29 cellular contexts compared by ENCODE assay signal in the genomic region with DNA sequence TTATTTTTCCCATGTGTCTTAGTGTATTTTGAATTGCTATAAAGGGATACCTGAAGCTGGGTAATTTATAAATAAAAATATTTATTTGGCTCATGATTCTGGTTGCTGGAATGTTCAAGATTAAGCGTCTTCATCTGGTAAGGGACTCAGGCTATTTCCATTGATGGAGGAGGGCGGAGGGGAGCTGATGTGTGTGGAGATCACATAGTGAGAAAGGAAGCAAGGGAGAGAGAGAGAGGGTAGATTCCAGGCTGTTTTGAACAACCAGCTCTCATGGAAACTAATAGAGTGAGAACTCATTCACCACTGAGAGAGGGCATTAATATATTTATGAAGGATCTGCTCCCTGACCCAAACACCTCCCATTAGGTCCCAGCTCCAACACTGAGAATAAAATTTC. TPM values are rescaled to one million over a fixed set of nuclear protein-coding genes. Genes with fewer than 3 reads are reported as not detected.
"Had no signal": no experiment of that assay in that cellular context is flagged by ENCODE, and none has a peak within 500 bp of the region (broad histone marks: within the 10 kb centered on the region; RNA-seq: fewer than 3 reads in every experiment).

No MANE protein-coding gene starts in this region.

- H3K27ac Mint-ChIP-seq: naive thymus-derived CD8-positive, alpha-beta T cell; natural killer cell treated with Interleukin-12 subunit alpha and Interleukin-12 subunit beta and Interleukin-15 and Interleukin-18, amount 100 ng/mL, for 72 hours; neural progenitor cell; progenitor cell of endocrine pancreas; stimulated activated effector memory CD8-positive, alpha-beta T cell treated with anti-CD3 and anti-CD28 coated beads, Interleukin-12 subunit alpha, Interleukin-12 subunit beta, amount 100 ng/mL, for 72 hours; stimulated activated naive B cell treated with anti-CD40 and anti-IgM and Interleukin-4, amounts not matched to agents 10 μg/mL and 1 μg/mL and 100 μg/mL, for 72 hours; stimulated activated naive CD8-positive, alpha-beta T cell treated with anti-CD3 and anti-CD28 coated beads, Interleukin-15, Interleukin-2, amounts not matched to agents 100 ng/mL and 50 ng/mL, for 24 hours had no signal

- DNase-seq: naive thymus-derived CD8-positive, alpha-beta T cell; occipital lobe; ovary; posterior cingulate gyrus; psoas muscle; right cardiac atrium; right lobe of liver; sigmoid colon; small intestine; stimulated activated CD4-positive, alpha-beta T cell treated with anti-CD3 and anti-CD28 coated beads, Interleukin-15, amount 100 ng/mL, for 24 hours; stimulated activated CD4-positive, alpha-beta T cell treated with anti-CD3 and anti-CD28 coated beads, Interleukin-2, amount 100 ng/mL, for 24 hours; stimulated activated CD4-positive, alpha-beta T cell treated with anti-CD3 and anti-CD28 coated beads, Interleukin-2, amount 100 ng/mL, for 48 hours; stimulated activated CD4-positive, alpha-beta T cell treated with anti-CD3 and anti-CD28 coated beads, Interleukin-4, amount 100 ng/mL, for 24 hours; stimulated activated naive B cell treated with anti-CD40 and anti-IgM and Interleukin-4, amounts not matched to agents 10 μg/mL and 1 μg/mL and 100 μg/mL, for 72 hours; stimulated activated naive CD4-positive, alpha-beta T cell treated with Interleukin-2 at 50 U/mL for 16 hours; stomach; thyroid gland; trophoblast cell; upper lobe of left lung had no signal

- H3K27me3 ChIP-seq: neural progenitor cell, ovary, right lobe of liver, sigmoid colon, stomach, thyroid gland, tibial nerve, upper lobe of left lung, vagina had no signal

- H3K4me1 ChIP-seq: neural progenitor cell, parathyroid adenoma, psoas muscle, right lobe of liver, sigmoid colon, stomach, thyroid gland, tibial nerve, upper lobe of left lung, vagina had no signal

- H3K9me3 Mint-ChIP-seq: neural progenitor cell; stimulated activated naive CD8-positive, alpha-beta T cell treated with anti-CD3 and anti-CD28 coated beads, Interleukin-15, Interleukin-2, amounts not matched to agents 100 ng/mL and 50 ng/mL, for 24 hours had no signal

- H3K36me3 ChIP-seq: neural progenitor cell, ovary, right lobe of liver, sigmoid colon, stomach, thoracic aorta, thyroid gland, tibial nerve, upper lobe of left lung, vagina had no signal

- H3K4me1 Mint-ChIP-seq: naive thymus-derived CD8-positive, alpha-beta T cell; neural progenitor cell; stimulated activated effector memory CD8-positive, alpha-beta T cell treated with anti-CD3 and anti-CD28 coated beads, Interleukin-12 subunit alpha, Interleukin-12 subunit beta, amount 100 ng/mL, for 72 hours; stimulated activated naive B cell treated with anti-CD40 and anti-IgM and Interleukin-4, amounts not matched to agents 10 μg/mL and 1 μg/mL and 100 μg/mL, for 72 hours had no signal

- H3K36me3 Mint-ChIP-seq: naive thymus-derived CD8-positive, alpha-beta T cell; natural killer cell treated with Interleukin-12 subunit alpha and Interleukin-12 subunit beta and Interleukin-15 and Interleukin-18, amount 100 ng/mL, for 72 hours; neural progenitor cell; stimulated activated effector memory CD8-positive, alpha-beta T cell treated with anti-CD3 and anti-CD28 coated beads, Interleukin-12 subunit alpha, Interleukin-12 subunit beta, amount 100 ng/mL, for 72 hours; stimulated activated naive B cell treated with anti-CD40 and anti-IgM and Interleukin-4, amounts not matched to agents 10 μg/mL and 1 μg/mL and 100 μg/mL, for 72 hours had no signal

- H3K4me3 ChIP-seq: neural progenitor cell, ovary, psoas muscle, right lobe of liver, sigmoid colon, stomach, thoracic aorta, thyroid gland, tibial nerve, upper lobe of left lung, vagina had no signal

- H3K27ac ChIP-seq: neural progenitor cell, ovary, parathyroid adenoma, psoas muscle, right lobe of liver, sigmoid colon, stomach, thoracic aorta, thyroid gland, tibial nerve, upper lobe of left lung, vagina had no signal

- H3K4me3 Mint-ChIP-seq: naive thymus-derived CD8-positive, alpha-beta T cell; natural killer cell treated with Interleukin-12 subunit alpha and Interleukin-12 subunit beta and Interleukin-15 and Interleukin-18, amount 100 ng/mL, for 72 hours; neural progenitor cell; stimulated activated effector memory CD8-positive, alpha-beta T cell treated with anti-CD3 and anti-CD28 coated beads, Interleukin-12 subunit alpha, Interleukin-12 subunit beta, amount 100 ng/mL, for 72 hours; stimulated activated naive B cell treated with anti-CD40 and anti-IgM and Interleukin-4, amounts not matched to agents 10 μg/mL and 1 μg/mL and 100 μg/mL, for 72 hours; stimulated activated naive CD8-positive, alpha-beta T cell treated with anti-CD3 and anti-CD28 coated beads, Interleukin-15, Interleukin-2, amounts not matched to agents 100 ng/mL and 50 ng/mL, for 24 hours had no signal

- H3K79me2 ChIP-seq: parathyroid adenoma had no signal

- H3K27me3 Mint-ChIP-seq: naive thymus-derived CD8-positive, alpha-beta T cell; natural killer cell treated with Interleukin-12 subunit alpha and Interleukin-12 subunit beta and Interleukin-15 and Interleukin-18, amount 100 ng/mL, for 72 hours; progenitor cell of endocrine pancreas; stimulated activated naive B cell treated with anti-CD40 and anti-IgM and Interleukin-4, amounts not matched to agents 10 μg/mL and 1 μg/mL and 100 μg/mL, for 72 hours; stimulated activated naive CD8-positive, alpha-beta T cell treated with anti-CD3 and anti-CD28 coated beads, Interleukin-15, Interleukin-2, amounts not matched to agents 100 ng/mL and 50 ng/mL, for 24 hours had no signal

- ATAC-seq: naive thymus-derived CD8-positive, alpha-beta T cell; natural killer cell treated with Interleukin-12 subunit alpha and Interleukin-12 subunit beta and Interleukin-15 and Interleukin-18, amount 100 ng/mL, for 72 hours; psoas muscle; right cardiac atrium; right lobe of liver; stimulated activated effector memory CD8-positive, alpha-beta T cell treated with anti-CD3 and anti-CD28 coated beads, Interleukin-12 subunit alpha, Interleukin-12 subunit beta, amount 100 ng/mL, for 72 hours; stimulated activated naive B cell treated with anti-CD40 and anti-IgM and Interleukin-4, amounts not matched to agents 10 μg/mL and 1 μg/mL and 100 μg/mL, for 72 hours had no signal

- H3K4me2 ChIP-seq: neural progenitor cell had no signal

- H2AFZ ChIP-seq: neural progenitor cell, parathyroid adenoma had no signal

- H3K9me3 ChIP-seq: ovary, psoas muscle, right lobe of liver, sigmoid colon, stomach, thoracic aorta, thyroid gland, tibial nerve, upper lobe of left lung, vagina had no signal

RNA-seq across cellular contexts. Expression of a gene that starts 39.6 kb away (rescaled TPM):
- total RNA-seq: naive thymus-derived CD8-positive, alpha-beta T cell; natural killer cell treated with Interleukin-12 subunit alpha and Interleukin-12 subunit beta and Interleukin-15 and Interleukin-18, amount 100 ng/mL, for 72 hours; osteoblast had no signal
- polyA plus RNA-seq: naive thymus-derived CD8-positive, alpha-beta T cell had no signal
